1 cellular context compared by ENCODE assay signal in genomic region chr19:2992333-2992732, GRCh38. TPM values are rescaled to one million over a fixed set of nuclear protein-coding genes. Genes with fewer than 3 reads are reported as not detected.
"Had no signal": no experiment of that assay in that cellular context is flagged by ENCODE, and none has a peak within 500 bp of the region (broad histone marks: within the 10 kb centered on the region; RNA-seq: fewer than 3 reads in every experiment).

No MANE protein-coding gene starts in this region.

RNA-seq across cellular contexts. Expression of gene TLE6, which starts 15.0 kb away (rescaled TPM):
- total RNA-seq: transverse colon had no signal
